Comparison of ENCODE assay signal across 19 cellular contexts in genomic region chr2:7721413-7721995, GRCh38.
DNase-seq lines count a peak whose midpoint lies in the region; ATAC-seq and TF ChIP-seq lines count a peak whose summit lies in the region.
"Had no signal": no experiment of that assay in that cellular context is flagged by ENCODE, and none has a peak within 500 bp of the region (broad histone marks: within the 10 kb centered on the region; RNA-seq: fewer than 3 reads in every experiment).

No MANE protein-coding gene starts in this region.

- CTCF ChIA-PET in activated CD4-positive, alpha-beta memory T cell treated with anti-CD3 and anti-CD28 coated beads, Interleukin-2, amount 10 ng/mL, durations not matched to agents 7 days and 5 days (lab: Charles Lee): interaction anchor here (0.6 kb wide), 1 partner anchor 49 kb away, joined by 3 read pairs; no protein-coding TSS in a partner anchor

- no peaks in the 10 kb centered on the region for H3K4me1 ChIP-seq in gastroesophageal sphincter

- peak overlapping the region; percentile 16 for H3K27ac Mint-ChIP-seq in stimulated activated naive CD8-positive, alpha-beta T cell treated with anti-CD3 and anti-CD28 coated beads, Interleukin-15, Interleukin-2, amounts not matched to agents 100 ng/mL and 50 ng/mL, for 24 hours
- H3K27ac Mint-ChIP-seq in stimulated activated naive CD8-positive, alpha-beta T cell treated with anti-CD3 and anti-CD28 coated beads, Interleukin-15, amount 100 ng/mL, for 72 hours: no peak overlapping the region
- H3K27ac Mint-ChIP-seq in activated CD4-positive, alpha-beta memory T cell treated with anti-CD3 and anti-CD28 coated beads, Interleukin-2, amount 10 ng/mL, durations not matched to agents 7 days and 5 days: peak overlapping the region; percentile 67
- peak overlapping the region; percentile 90 for H3K27ac Mint-ChIP-seq in stimulated activated effector memory CD8-positive, alpha-beta T cell treated with anti-CD3 and anti-CD28 coated beads, Interleukin-12 subunit alpha, Interleukin-12 subunit beta, amount 100 ng/mL, for 72 hours

- TF ChIP-seq EP300 in gastroesophageal sphincter (IDR thresholded peaks at IDR 0.05): no peak

- no peak for DNase-seq in stimulated activated naive CD8-positive, alpha-beta T cell treated with anti-CD3 and anti-CD28 coated beads, Interleukin-15, amount 100 ng/mL, for 72 hours
- no peak for DNase-seq in activated CD4-positive, alpha-beta memory T cell treated with anti-CD3 and anti-CD28 coated beads, Interleukin-2, amount 10 ng/mL, durations not matched to agents 7 days and 5 days
- peak; percentile 16 for DNase-seq in cerebellum (ENCODE audit: low spot score)
- DNase-seq in stimulated activated effector memory CD8-positive, alpha-beta T cell treated with anti-CD3 and anti-CD28 coated beads, Interleukin-12 subunit alpha, Interleukin-12 subunit beta, amount 100 ng/mL, for 72 hours (ENCODE audit: low spot score in 2 of 2): no peak
- DNase-seq: DMS79; MM.1S; NCI-H1092; NCI-H146; NCI-H2081; NCI-H2171 treated with DMSO at 0.1 percent for 48 hours; NCI-H446; NCI-H526 treated with DMSO at 0.1 percent for 48 hours; NK-92 treated with Interleukin-12 subunit alpha and Interleukin-12 subunit beta, amount 100 ng/mL, for 24 hours had no signal

- no peak for ATAC-seq in stimulated activated naive CD8-positive, alpha-beta T cell treated with anti-CD3 and anti-CD28 coated beads, Interleukin-15, amount 100 ng/mL, for 72 hours
- no peak for ATAC-seq in stimulated activated effector memory CD8-positive, alpha-beta T cell treated with anti-CD3 and anti-CD28 coated beads, Interleukin-12 subunit alpha, Interleukin-12 subunit beta, amount 100 ng/mL, for 72 hours
- no peak for ATAC-seq in GM19324 (IDR thresholded peaks at IDR 0.05; ENCODE audit: low FRiP score, unreplicated experiment)
- ATAC-seq in GM18858 (IDR thresholded peaks at IDR 0.05; ENCODE audit: unreplicated experiment): no peak
- ATAC-seq in gastroesophageal sphincter: no peak
- ATAC-seq: Right ventricle myocardium inferior had no signal

- TF ChIP-seq CTCF in gastroesophageal sphincter (IDR thresholded peaks at IDR 0.05): no peak

- no peak overlapping the region for H3K27ac ChIP-seq in gastroesophageal sphincter
- H3K27ac ChIP-seq: BLaER1 had no signal

- H3K4me3 Mint-ChIP-seq in stimulated activated naive CD8-positive, alpha-beta T cell treated with anti-CD3 and anti-CD28 coated beads, Interleukin-15, Interleukin-2, amounts not matched to agents 100 ng/mL and 50 ng/mL, for 24 hours: no peak overlapping the region
- no peak overlapping the region for H3K4me3 Mint-ChIP-seq in stimulated activated naive CD8-positive, alpha-beta T cell treated with anti-CD3 and anti-CD28 coated beads, Interleukin-15, amount 100 ng/mL, for 72 hours
- no peak overlapping the region for H3K4me3 Mint-ChIP-seq in activated CD4-positive, alpha-beta memory T cell treated with anti-CD3 and anti-CD28 coated beads, Interleukin-2, amount 10 ng/mL, durations not matched to agents 7 days and 5 days
- H3K4me3 Mint-ChIP-seq in stimulated activated effector memory CD8-positive, alpha-beta T cell treated with anti-CD3 and anti-CD28 coated beads, Interleukin-12 subunit alpha, Interleukin-12 subunit beta, amount 100 ng/mL, for 72 hours: peak overlapping the region; percentile 72

- no peaks in the 10 kb centered on the region for H3K36me3 ChIP-seq in gastroesophageal sphincter
- H3K36me3 ChIP-seq: BLaER1 had no signal

- peaks cover 34% of the 10 kb centered on the region for H3K4me1 Mint-ChIP-seq in stimulated activated naive CD8-positive, alpha-beta T cell treated with anti-CD3 and anti-CD28 coated beads, Interleukin-15, Interleukin-2, amounts not matched to agents 100 ng/mL and 50 ng/mL, for 24 hours (ENCODE audit: low read depth)
- peaks cover 32% of the 10 kb centered on the region for H3K4me1 Mint-ChIP-seq in stimulated activated naive CD8-positive, alpha-beta T cell treated with anti-CD3 and anti-CD28 coated beads, Interleukin-15, amount 100 ng/mL, for 72 hours
- H3K4me1 Mint-ChIP-seq in activated CD4-positive, alpha-beta memory T cell treated with anti-CD3 and anti-CD28 coated beads, Interleukin-2, amount 10 ng/mL, durations not matched to agents 7 days and 5 days: peaks cover 45% of the 10 kb centered on the region
- H3K4me1 Mint-ChIP-seq in stimulated activated effector memory CD8-positive, alpha-beta T cell treated with anti-CD3 and anti-CD28 coated beads, Interleukin-12 subunit alpha, Interleukin-12 subunit beta, amount 100 ng/mL, for 72 hours: peaks cover 56% of the 10 kb centered on the region

- no peaks in the 10 kb centered on the region for H3K27me3 Mint-ChIP-seq in stimulated activated naive CD8-positive, alpha-beta T cell treated with anti-CD3 and anti-CD28 coated beads, Interleukin-15, Interleukin-2, amounts not matched to agents 100 ng/mL and 50 ng/mL, for 24 hours
- no peaks in the 10 kb centered on the region for H3K27me3 Mint-ChIP-seq in stimulated activated naive CD8-positive, alpha-beta T cell treated with anti-CD3 and anti-CD28 coated beads, Interleukin-15, amount 100 ng/mL, for 72 hours
- H3K27me3 Mint-ChIP-seq in activated CD4-positive, alpha-beta memory T cell treated with anti-CD3 and anti-CD28 coated beads, Interleukin-2, amount 10 ng/mL, durations not matched to agents 7 days and 5 days: no peaks in the 10 kb centered on the region

- peaks cover 4% of the 10 kb centered on the region for H3K9me3 Mint-ChIP-seq in stimulated activated naive CD8-positive, alpha-beta T cell treated with anti-CD3 and anti-CD28 coated beads, Interleukin-15, Interleukin-2, amounts not matched to agents 100 ng/mL and 50 ng/mL, for 24 hours
- peaks cover 0 to 8% of the 10 kb centered on the region in 2 donors for H3K9me3 Mint-ChIP-seq in stimulated activated naive CD8-positive, alpha-beta T cell treated with anti-CD3 and anti-CD28 coated beads, Interleukin-15, amount 100 ng/mL, for 72 hours
- H3K9me3 Mint-ChIP-seq in activated CD4-positive, alpha-beta memory T cell treated with anti-CD3 and anti-CD28 coated beads, Interleukin-2, amount 10 ng/mL, durations not matched to agents 7 days and 5 days: peaks cover 3% of the 10 kb centered on the region
- no peaks in the 10 kb centered on the region for H3K9me3 Mint-ChIP-seq in stimulated activated effector memory CD8-positive, alpha-beta T cell treated with anti-CD3 and anti-CD28 coated beads, Interleukin-12 subunit alpha, Interleukin-12 subunit beta, amount 100 ng/mL, for 72 hours

- no peak for TF ChIP-seq POLR2A in gastroesophageal sphincter (IDR thresholded peaks at IDR 0.05)

- no peaks in the 10 kb centered on the region for H3K36me3 Mint-ChIP-seq in stimulated activated naive CD8-positive, alpha-beta T cell treated with anti-CD3 and anti-CD28 coated beads, Interleukin-15, Interleukin-2, amounts not matched to agents 100 ng/mL and 50 ng/mL, for 24 hours (ENCODE audit: low read depth)
- H3K36me3 Mint-ChIP-seq in activated CD4-positive, alpha-beta memory T cell treated with anti-CD3 and anti-CD28 coated beads, Interleukin-2, amount 10 ng/mL, durations not matched to agents 7 days and 5 days (ENCODE audit: low read depth): peaks cover 12% of the 10 kb centered on the region
- H3K36me3 Mint-ChIP-seq in stimulated activated effector memory CD8-positive, alpha-beta T cell treated with anti-CD3 and anti-CD28 coated beads, Interleukin-12 subunit alpha, Interleukin-12 subunit beta, amount 100 ng/mL, for 72 hours: peaks cover 26% of the 10 kb centered on the region

- H3K9me3 ChIP-seq in gastroesophageal sphincter: no peaks in the 10 kb centered on the region
- H3K9me3 ChIP-seq: BLaER1 had no signal

- no peaks in the 10 kb centered on the region for H3K27me3 ChIP-seq in gastroesophageal sphincter
- H3K27me3 ChIP-seq: BLaER1 had no signal

- POLR2A ChIA-PET in activated CD4-positive, alpha-beta memory T cell treated with anti-CD3 and anti-CD28 coated beads, Interleukin-2, amount 10 ng/mL, durations not matched to agents 7 days and 5 days (lab: Charles Lee): interaction anchor here (1.4 to 1.7 kb wide), 4 partner anchors 271 to 960 kb away, joined by 3 to 8 read pairs (median 4); partner anchors contain the start of gene ID2

- WGBS in gastroesophageal sphincter (ENCODE audit: low coverage in 1 of 2), 2 donors: 78 to 81% methylated on average over 7 to 10 of the region's 10 CpGs

- no peak overlapping the region for H3K4me3 ChIP-seq in gastroesophageal sphincter
- H3K4me3 ChIP-seq: BLaER1 had no signal

Comparison
In these comparisons a context has a peak if more than half of its experiments do, and no peak if none do; other contexts are left out.
1. H3K27ac Mint-ChIP-seq: peak in stimulated activated naive CD8-positive, alpha-beta T cell treated with anti-CD3 and anti-CD28 coated beads, Interleukin-15, Interleukin-2, amounts not matched to agents 100 ng/mL and 50 ng/mL, for 24 hours (single experiment), activated CD4-positive, alpha-beta memory T cell treated with anti-CD3 and anti-CD28 coated beads, Interleukin-2, amount 10 ng/mL, durations not matched to agents 7 days and 5 days (single experiment) and stimulated activated effector memory CD8-positive, alpha-beta T cell treated with anti-CD3 and anti-CD28 coated beads, Interleukin-12 subunit alpha, Interleukin-12 subunit beta, amount 100 ng/mL, for 72 hours (single experiment); none in stimulated activated naive CD8-positive, alpha-beta T cell treated with anti-CD3 and anti-CD28 coated beads, Interleukin-15, amount 100 ng/mL, for 72 hours (0 of 2).